27 cellular contexts compared by ENCODE assay signal in the genomic region with DNA sequence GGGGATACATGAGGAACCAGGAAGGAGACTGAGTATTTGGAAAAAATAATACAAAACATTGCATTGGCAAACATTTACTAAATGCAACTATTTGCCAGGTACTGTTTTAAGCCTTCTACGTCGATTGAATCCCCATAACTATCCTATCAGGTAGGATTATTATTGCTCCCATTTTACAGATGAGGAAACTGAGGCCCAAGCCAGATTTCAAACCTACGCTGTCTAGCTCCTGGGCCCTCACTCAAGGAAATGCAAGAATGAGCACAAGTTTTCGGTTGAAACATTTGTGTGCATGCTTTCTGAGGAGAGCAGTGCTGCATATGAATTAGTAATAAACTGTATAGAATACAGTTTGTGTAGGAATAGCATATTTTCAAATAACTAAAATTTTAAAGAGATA.
"Had no signal": no experiment of that assay in that cellular context is flagged by ENCODE, and none has a peak within 500 bp of the region (broad histone marks: within the 10 kb centered on the region; RNA-seq: fewer than 3 reads in every experiment).

No MANE protein-coding gene starts in this region.

- H3K27ac ChIP-seq: colonic mucosa, coronary artery, dorsolateral prefrontal cortex, epithelial cell of prostate, esophagus muscularis mucosa, esophagus squamous epithelium, foreskin keratinocyte, gastrocnemius medialis, gastroesophageal sphincter, heart left ventricle, heart right ventricle had no signal

- FAIRE-seq: colon, endometrium, endothelial cell of umbilical vein, frontal cortex had no signal

- H3K4me1 ChIP-seq: colonic mucosa, esophagus muscularis mucosa, esophagus squamous epithelium, foreskin keratinocyte, gastrocnemius medialis, gastroesophageal sphincter, heart left ventricle, heart right ventricle had no signal

- H3K27me3 ChIP-seq: colonic mucosa, esophagus muscularis mucosa, gastrocnemius medialis, gastroesophageal sphincter had no signal

- H3K4me3 ChIP-seq: colonic mucosa, coronary artery, dorsolateral prefrontal cortex, esophagus muscularis mucosa, esophagus squamous epithelium, gastrocnemius medialis, gastroesophageal sphincter, heart left ventricle, heart right ventricle had no signal

- H3K9me3 ChIP-seq: colonic mucosa, esophagus muscularis mucosa, esophagus squamous epithelium, gastrocnemius medialis, gastroesophageal sphincter, heart left ventricle, heart right ventricle had no signal

- H3K36me3 ChIP-seq: colonic mucosa, esophagus muscularis mucosa, esophagus squamous epithelium, gastrocnemius medialis, gastroesophageal sphincter, heart left ventricle, heart right ventricle had no signal

- DNase-seq: colonic mucosa; cortex of kidney; dermis blood vessel endothelial cell; dorsolateral prefrontal cortex; effector CD4-positive, alpha-beta T cell; effector CD8-positive, alpha-beta T cell; effector memory CD4-positive, alpha-beta T cell; effector memory CD8-positive, alpha-beta T cell; erythroblast; esophagus squamous epithelium; foreskin fibroblast; foreskin keratinocyte; foreskin melanocyte; gastrocnemius medialis; glutamatergic neuron; head of caudate nucleus; heart left ventricle; heart right ventricle had no signal

- ATAC-seq: effector memory CD8-positive, alpha-beta T cell; esophagus mucosa; foreskin keratinocyte; gastrocnemius medialis; gastroesophageal sphincter; heart left ventricle; heart right ventricle had no signal
